ENCODE assay signal across 16 cellular contexts in genomic region chr16:27108051-27108770, GRCh38. TPM values are rescaled to one million over a fixed set of nuclear protein-coding genes. Genes with fewer than 3 reads are reported as not detected.
"Had no signal": no experiment of that assay in that cellular context is flagged by ENCODE, and none has a peak within 500 bp of the region (broad histone marks: within the 10 kb centered on the region; RNA-seq: fewer than 3 reads in every experiment).

No MANE protein-coding gene starts in this region.

- H3K27ac ChIP-seq: ascending aorta, breast epithelium, gastroesophageal sphincter, right lobe of liver had no signal

- H3K4me1 Mint-ChIP-seq: nephron had no signal

- H3K36me3 ChIP-seq: ascending aorta, breast epithelium, gastroesophageal sphincter, right lobe of liver had no signal

- H3K9me3 ChIP-seq: ascending aorta, breast epithelium, gastroesophageal sphincter, right lobe of liver had no signal

- H3K9me3 Mint-ChIP-seq: dendritic cell treated with granulocyte-macrophage colony-stimulating factor and Interleukin-4, amounts not matched to agents 40 ng/mL and 50 ng/mL, for 4 days; nephron had no signal

- H3K27ac Mint-ChIP-seq: activated T-cell treated with anti-CD3 and anti-CD28 coated beads, Interleukin-2, amount 50 U/mL, for 72 hours; dendritic cell treated with granulocyte-macrophage colony-stimulating factor and Interleukin-4, amounts not matched to agents 40 ng/mL and 50 ng/mL, for 4 days; nephron had no signal

- H3K4me1 ChIP-seq: breast epithelium had no signal

- H3K4me3 ChIP-seq: ascending aorta, breast epithelium, gastroesophageal sphincter, lung, right lobe of liver had no signal

- H3K27me3 ChIP-seq: ascending aorta, breast epithelium, right lobe of liver had no signal

- ATAC-seq: activated T-cell treated with anti-CD3 and anti-CD28 coated beads, Interleukin-2, amount 50 U/mL, for 72 hours; gastroesophageal sphincter; right lobe of liver had no signal

- DNase-seq: activated CD4-positive, alpha-beta T cell treated with anti-CD3 and anti-CD28 coated beads, Interleukin-2, amount 50 U/mL, for 1 hour; activated naive CD4-positive, alpha-beta T cell treated with Interleukin-2 at 50 U/mL for 16 hours; activated T-cell treated with anti-CD3 and anti-CD28 coated beads, Interleukin-2, amount 50 U/mL, for 72 hours; cerebellar nuclear complex; erythroblast; right lobe of liver had no signal

RNA-seq across cellular contexts. Expression of gene C16orf82, which starts 41.5 kb away (rescaled TPM):
- total RNA-seq: activated T-cell treated with anti-CD3 and anti-CD28 coated beads, Interleukin-2, amount 50 U/mL, for 72 hours; ascending aorta; gastroesophageal sphincter; left colon; lung; osteoblast; pulmonary artery endothelial cell; right lobe of liver; SK-MEL-5 had no signal
- polyA plus RNA-seq: lung had no signal
